In the genomic region with DNA sequence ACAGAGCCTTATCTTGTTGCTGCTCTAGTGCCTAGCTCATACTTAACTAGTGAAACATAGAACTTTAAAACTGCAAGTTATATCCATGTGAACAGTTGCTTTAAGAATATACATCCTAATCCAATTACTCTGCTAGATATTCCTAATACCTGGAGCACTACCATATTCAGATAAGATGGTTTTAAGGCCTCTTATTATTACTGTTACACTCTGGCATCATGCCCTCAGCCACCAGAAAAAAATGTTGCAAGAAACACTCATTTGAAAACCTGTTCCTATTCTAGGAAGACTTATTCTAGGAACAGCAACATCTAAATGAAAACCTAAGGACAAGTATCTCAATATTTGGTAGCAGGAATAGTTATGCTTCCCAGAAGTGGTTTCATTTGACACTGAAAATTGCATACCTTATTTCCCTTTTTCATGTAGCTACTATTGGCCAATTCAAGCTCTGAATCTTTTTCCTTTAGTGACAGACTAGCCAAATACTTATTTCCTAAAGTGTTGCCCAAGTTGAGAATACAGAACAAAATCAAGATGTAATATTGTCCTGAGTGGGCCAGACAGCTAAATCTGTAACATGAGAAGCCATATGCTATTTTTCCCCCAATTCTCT, we compare ENCODE assay signal across 21 cellular contexts. TPM values are rescaled to one million over a fixed set of nuclear protein-coding genes. Genes with fewer than 3 reads are reported as not detected.
"Had no signal": no experiment of that assay in that cellular context is flagged by ENCODE, and none has a peak within 500 bp of the region (broad histone marks: within the 10 kb centered on the region; RNA-seq: fewer than 3 reads in every experiment).

No MANE protein-coding gene starts in this region.

- DNase-seq: activated CD4-positive, alpha-beta T cell treated with anti-CD3 and anti-CD28 coated beads for 1 hour; activated CD4-positive, alpha-beta T cell treated with anti-CD3 and anti-CD28 coated beads, Interleukin-2, amount 50 U/mL, for 4 hours; activated CD8-positive, alpha-beta memory T cell treated with anti-CD3 and anti-CD28 coated beads, Interleukin-2, amount 50 U/mL, for 48 hours; activated naive CD4-positive, alpha-beta T cell treated with anti-CD3 and anti-CD28 coated beads, Interleukin-2, amount 10 ng/mL, durations not matched to agents 7 days and 5 days; dorsolateral prefrontal cortex; endodermal cell; heart right ventricle; left colon; lower lobe of right lung; ovary; sigmoid colon; spleen; stimulated activated naive CD8-positive, alpha-beta T cell treated with anti-CD3 and anti-CD28 coated beads, Interleukin-15, amount 100 ng/mL, for 72 hours; T1000 had no signal

- H3K4me3 ChIP-seq: dorsolateral prefrontal cortex, gastroesophageal sphincter, heart right ventricle, lower lobe of right lung, neural progenitor cell, ovary, sigmoid colon, spleen had no signal

- H3K9me3 Mint-ChIP-seq: activated naive CD4-positive, alpha-beta T cell treated with anti-CD3 and anti-CD28 coated beads, Interleukin-2, amount 10 ng/mL, durations not matched to agents 7 days and 5 days; activated T-helper 2 cell treated with anti-CD3 and anti-CD28 coated beads, Interferon-gamma antibody, Interleukin-2, Interleukin-4, amounts not matched to agents 10 μg/mL and 5 μg/mL and 100 μg/mL, durations not matched to agents 14 hours and 24 hours and 36 hours; endodermal cell; mesothelial cell of epicardium; neural progenitor cell; stimulated activated naive CD8-positive, alpha-beta T cell treated with anti-CD3 and anti-CD28 coated beads, Interleukin-15, amount 100 ng/mL, for 72 hours; type B pancreatic cell had no signal

- ATAC-seq: gastroesophageal sphincter; heart right ventricle; left colon; lower lobe of right lung; stimulated activated naive CD8-positive, alpha-beta T cell treated with anti-CD3 and anti-CD28 coated beads, Interleukin-15, amount 100 ng/mL, for 72 hours had no signal

- H3K27me3 ChIP-seq: dorsolateral prefrontal cortex, gastroesophageal sphincter, heart right ventricle, neural progenitor cell, ovary, sigmoid colon, spleen had no signal

- H3K27ac Mint-ChIP-seq: activated naive CD4-positive, alpha-beta T cell treated with anti-CD3 and anti-CD28 coated beads, Interleukin-2, amount 10 ng/mL, durations not matched to agents 7 days and 5 days; activated T-helper 2 cell treated with anti-CD3 and anti-CD28 coated beads, Interferon-gamma antibody, Interleukin-2, Interleukin-4, amounts not matched to agents 10 μg/mL and 5 μg/mL and 100 μg/mL, durations not matched to agents 14 hours and 24 hours and 36 hours; endodermal cell; mesothelial cell of epicardium; neural progenitor cell; type B pancreatic cell had no signal

- H3K36me3 ChIP-seq: ovary had no signal

- H3K9me3 ChIP-seq: gastroesophageal sphincter, heart right ventricle, lower lobe of right lung, ovary, sigmoid colon, spleen had no signal

- H3K4me3 Mint-ChIP-seq: activated naive CD4-positive, alpha-beta T cell treated with anti-CD3 and anti-CD28 coated beads, Interleukin-2, amount 10 ng/mL, durations not matched to agents 7 days and 5 days; endodermal cell; mesothelial cell of epicardium; neural progenitor cell; stimulated activated naive CD8-positive, alpha-beta T cell treated with anti-CD3 and anti-CD28 coated beads, Interleukin-15, amount 100 ng/mL, for 72 hours; type B pancreatic cell had no signal

- H3K27ac ChIP-seq: dorsolateral prefrontal cortex, gastroesophageal sphincter, heart right ventricle, lower lobe of right lung, neural progenitor cell, ovary, sigmoid colon, VCaP had no signal

- H3K27me3 Mint-ChIP-seq: stimulated activated naive CD8-positive, alpha-beta T cell treated with anti-CD3 and anti-CD28 coated beads, Interleukin-15, amount 100 ng/mL, for 72 hours; type B pancreatic cell had no signal

RNA-seq across cellular contexts. Expression of gene MTFR2, which starts 4.8 kb away (rescaled TPM):
- total RNA-seq: cardiac septum had no signal
